8 cellular contexts compared by ENCODE assay signal in genomic region chr20:49482621-49483017, GRCh38. TPM values are rescaled to one million over a fixed set of nuclear protein-coding genes. Genes with fewer than 3 reads are reported as not detected.
DNase-seq lines count a peak whose midpoint lies in the region; ATAC-seq, FAIRE-seq and TF ChIP-seq lines count a peak whose summit lies in the region.

KCNB1 (minus strand) TSS chr20:49482668; CDS start chr20:49482480, 188 bp downstream.

- intact Hi-C loops in endothelial cell of umbilical vein (cut with micrococcal nuclease) = no loop called here

- CTCF ChIA-PET in activated CD8-positive, alpha-beta T cell treated with anti-CD3 and anti-CD28 coated beads, Interleukin-2, amount 10 ng/mL, durations not matched to agents 7 days and 5 days (lab: Charles Lee) = no interaction called here
- CTCF ChIA-PET in endothelial cell of umbilical vein (lab: Charles Lee) = interaction anchor here (3.0 to 4.0 kb wide), 2 partner anchors 98 to 146 kb away, joined by 62 to 93 read pairs; no protein-coding TSS in a partner anchor

- H2AFZ ChIP-seq in endothelial cell of umbilical vein (ENCODE audit: low read depth, low read length) = no peak within 1 kb of the TSS

- H3K36me3 Mint-ChIP-seq in activated CD8-positive, alpha-beta T cell treated with anti-CD3 and anti-CD28 coated beads, Interleukin-2, amount 10 ng/mL, durations not matched to agents 7 days and 5 days (ENCODE audit: low read depth) = no peaks in the 10 kb centered on the region

- ATAC-seq in activated CD8-positive, alpha-beta T cell treated with anti-CD3 and anti-CD28 coated beads, Interleukin-2, amount 10 ng/mL, durations not matched to agents 7 days and 5 days = peak; percentile 73
- peak; percentile 33 for ATAC-seq in stimulated activated naive CD8-positive, alpha-beta T cell treated with anti-CD3 and anti-CD28 coated beads, Interleukin-15, Interleukin-2, amounts not matched to agents 100 U/mL and 50 U/mL, for 24 hours
- no peak for ATAC-seq in GM18868 (IDR thresholded peaks at IDR 0.05; ENCODE audit: unreplicated experiment)

- no peaks in the 10 kb centered on the region for H3K9me3 ChIP-seq in endothelial cell of umbilical vein (replicated peaks; ENCODE audit: control insufficient read depth, insufficient read depth, low read length)

- no peak within 1 kb of the TSS for H3K4me2 ChIP-seq in endothelial cell of umbilical vein (ENCODE audit: insufficient read depth, low read length)

- peaks cover 3% of the 10 kb centered on the region for H3K4me1 Mint-ChIP-seq in activated CD8-positive, alpha-beta T cell treated with anti-CD3 and anti-CD28 coated beads, Interleukin-2, amount 10 ng/mL, durations not matched to agents 7 days and 5 days (ENCODE audit: low read depth)

- no peaks in the 10 kb centered on the region for H3K79me2 ChIP-seq in endothelial cell of umbilical vein (ENCODE audit: control insufficient read depth, insufficient read depth, low read length)

- no peak within 1 kb of the TSS for H3K27ac ChIP-seq in endothelial cell of umbilical vein (ENCODE audit: insufficient read depth, low read depth, low read length)

- no peak within 1 kb of the TSS for H3K9ac ChIP-seq in endothelial cell of umbilical vein (replicated peaks; ENCODE audit: extremely low read depth, insufficient read depth, low read length)

- no peak for TF ChIP-seq POLR2A in endothelial cell of umbilical vein (IDR thresholded peaks at IDR 0.05; ENCODE audit: low read depth, low read length)

- peaks cover 13 to 18% of the 10 kb centered on the region in 2 experiments for H3K27me3 ChIP-seq in endothelial cell of umbilical vein (ENCODE audit: control insufficient read depth in 2 of 2, insufficient read depth in 2 of 2, low read length in 2 of 2)

- H3K4me3 ChIP-seq in endothelial cell of umbilical vein (replicated peaks in 1 of 3; ENCODE audit: insufficient read depth in 1 of 3, low read depth in 1 of 3, low read length in 3 of 3) = no peak within 1 kb of the TSS

- H3K4me1 ChIP-seq in endothelial cell of umbilical vein (ENCODE audit: control insufficient read depth, extremely low read depth, insufficient read depth, low read length) = no peaks in the 10 kb centered on the region

- H4K20me1 ChIP-seq in endothelial cell of umbilical vein (replicated peaks; ENCODE audit: control insufficient read depth, extremely low read depth, insufficient read depth, low read length) = no peaks in the 10 kb centered on the region

- no peak within 1 kb of the TSS for H3K4me3 Mint-ChIP-seq in activated CD8-positive, alpha-beta T cell treated with anti-CD3 and anti-CD28 coated beads, Interleukin-2, amount 10 ng/mL, durations not matched to agents 7 days and 5 days

- no peak for FAIRE-seq in endothelial cell of umbilical vein (lab: Jason Lieb, UNC)

- DNase-seq in NCI-H82 (lab: John Stamatoyannopoulos, UW) (peak; percentile 57), NCI-H82 treated with DMSO at 0.1 percent for 48 hours (lab: John Stamatoyannopoulos, UW; ENCODE audit: unreplicated experiment) (no peak), endothelial cell of umbilical vein (ENCODE audit: low read depth, low spot score) (peak; percentile 23), mesenteric fat pad (ENCODE audit: low spot score) (no peak), NCI-H1105 (lab: John Stamatoyannopoulos, UW) (no peak)
- peak; percentile 69 for DNase-seq in activated CD8-positive, alpha-beta T cell treated with anti-CD3 and anti-CD28 coated beads, Interleukin-2, amount 10 ng/mL, durations not matched to agents 7 days and 5 days
- DNase-seq in stimulated activated naive CD8-positive, alpha-beta T cell treated with anti-CD3 and anti-CD28 coated beads, Interleukin-15, Interleukin-2, amounts not matched to agents 100 U/mL and 50 U/mL, for 24 hours = peak; percentile 64

- H3K36me3 ChIP-seq in endothelial cell of umbilical vein (ENCODE audit: control insufficient read depth in 2 of 2, extremely low read depth in 1 of 2, insufficient read depth in 2 of 2, low read length in 2 of 2) = no peaks in the 10 kb centered on the region

- dilution Hi-C loops in endothelial cell of umbilical vein (cut with MboI; ENCODE audit: extremely low pct_ligation_motif_present, low sequenced_read_pairs) = no loop called here

- no peaks in the 10 kb centered on the region for H3K9me3 Mint-ChIP-seq in activated CD8-positive, alpha-beta T cell treated with anti-CD3 and anti-CD28 coated beads, Interleukin-2, amount 10 ng/mL, durations not matched to agents 7 days and 5 days (ENCODE audit: insufficient read depth)

- no peak for TF ChIP-seq CTCF in endothelial cell of umbilical vein (IDR thresholded peaks at IDR 0.05; ENCODE audit: extremely low read depth in 1 of 2, insufficient read depth in 1 of 2, low read depth in 1 of 2, low read length in 2 of 2)

- peaks cover 46% of the 10 kb centered on the region for H3K27me3 Mint-ChIP-seq in activated CD8-positive, alpha-beta T cell treated with anti-CD3 and anti-CD28 coated beads, Interleukin-2, amount 10 ng/mL, durations not matched to agents 7 days and 5 days (ENCODE audit: low read depth)

- BruUV-seq in endothelial cell of umbilical vein (replicated peaks; lab: Mats Ljungman, UMichigan) = no TSS peak

- no peak within 1 kb of the TSS for H3K27ac Mint-ChIP-seq in activated CD8-positive, alpha-beta T cell treated with anti-CD3 and anti-CD28 coated beads, Interleukin-2, amount 10 ng/mL, durations not matched to agents 7 days and 5 days

- POLR2A ChIA-PET in activated CD8-positive, alpha-beta T cell treated with anti-CD3 and anti-CD28 coated beads, Interleukin-2, amount 10 ng/mL, durations not matched to agents 7 days and 5 days (lab: Charles Lee) = no interaction called here
- POLR2A ChIA-PET in endothelial cell of umbilical vein (lab: Charles Lee) = no interaction called here

- H3K9me1 ChIP-seq in endothelial cell of umbilical vein (replicated peaks; ENCODE audit: control insufficient read depth, extremely low read depth, insufficient read depth, low read length) = no peaks in the 10 kb centered on the region

TF ChIP-seq in endothelial cell of umbilical vein, 7 proteins besides CTCF, POLR2A, EP300 and RAD21:
- no peak for TF ChIP-seq MAX (IDR thresholded peaks at IDR 0.05; ENCODE audit: insufficient read depth, insufficient read length)
- no peak for TF ChIP-seq EZH2 (IDR thresholded peaks at IDR 0.05; ENCODE audit: borderline replicate concordance, low read depth, low read length, severe bottlenecking)
- TF ChIP-seq MYC (IDR thresholded peaks at IDR 0.05; ENCODE audit: low read depth, low read length) = no peak
- TF ChIP-seq FOS (IDR thresholded peaks at IDR 0.05; ENCODE audit: borderline replicate concordance, insufficient read depth, low read length) = no peak
- no peak for TF ChIP-seq JUN (IDR thresholded peaks at IDR 0.05; ENCODE audit: borderline replicate concordance, insufficient read depth, insufficient read length, low read depth)
- TF ChIP-seq GATA2 (IDR thresholded peaks at IDR 0.05; ENCODE audit: insufficient read depth, insufficient read length, low read depth, low read length) = no peak
- TF ChIP-seq POLR2AphosphoS5 (IDR thresholded peaks at IDR 0.05; ENCODE audit: insufficient read depth, low read depth, low read length) = no peak

RNA-seq across cellular contexts. Expression of gene KCNB1, which starts in this region (rescaled TPM):
- not detected for total RNA-seq in activated CD8-positive, alpha-beta T cell treated with anti-CD3 and anti-CD28 coated beads, Interleukin-2, amount 10 ng/mL, durations not matched to agents 7 days and 5 days
- total RNA-seq in endothelial cell of umbilical vein (not detected in 2 replicates), mesenteric fat pad (43.0 TPM)
- polyA plus RNA-seq in endothelial cell of umbilical vein = not detected in 2 replicates
- 0.04 TPM in 1 of 2 replicates, not detected in the other for polyA plus RNA-seq in endothelial cell of umbilical vein (2011; cell fraction: cytosol; rRNA removed)
- polyA plus RNA-seq in endothelial cell of umbilical vein (2011; cell fraction: nucleus; rRNA removed) = not detected in 2 replicates
- 0.04 and 0.05 TPM in 2 replicates for polyA plus RNA-seq in endothelial cell of umbilical vein (2012)
- 0.12 TPM in 1 of 2 replicates, not detected in the other for polyA minus RNA-seq in endothelial cell of umbilical vein
- not detected for polyA minus RNA-seq in endothelial cell of umbilical vein (2011; cell fraction: cytosol; rRNA and poly(A)+ RNA removed)
- polyA minus RNA-seq in endothelial cell of umbilical vein (2011; cell fraction: nucleus; rRNA and poly(A)+ RNA removed) = not detected in 2 replicates

Comparison
In these comparisons a context has a peak if more than half of its experiments do, and no peak if none do; other contexts are left out.
1. RNA of gene KCNB1 (total RNA-seq): 43.0 TPM in mesenteric fat pad (single experiment); not detected in activated CD8-positive, alpha-beta T cell treated with anti-CD3 and anti-CD28 coated beads, Interleukin-2, amount 10 ng/mL, durations not matched to agents 7 days and 5 days and not detected in endothelial cell of umbilical vein; every median in the first group is over 10 times any median in the second.
2. DNase-seq: peak in NCI-H82 (single experiment) and stimulated activated naive CD8-positive, alpha-beta T cell treated with anti-CD3 and anti-CD28 coated beads, Interleukin-15, Interleukin-2, amounts not matched to agents 100 U/mL and 50 U/mL, for 24 hours (single experiment); none in NCI-H82 treated with DMSO at 0.1 percent for 48 hours (single experiment), mesenteric fat pad (single experiment) and NCI-H1105 (single experiment).
3. Peak in DNase-seq and ATAC-seq in activated CD8-positive, alpha-beta T cell treated with anti-CD3 and anti-CD28 coated beads, Interleukin-2, amount 10 ng/mL, durations not matched to agents 7 days and 5 days; RNA of the gene not detected or under 1 TPM.
4. Peak in DNase-seq in endothelial cell of umbilical vein; RNA of the gene not detected or under 1 TPM.